Comparison of ENCODE assay signal across 19 cellular contexts in genomic region chr20:21437248-21437647, GRCh38. TPM values are rescaled to one million over a fixed set of nuclear protein-coding genes. Genes with fewer than 3 reads are reported as not detected.
A peak's percentile ranks its signal among the peaks of the same experiment; 100 is the strongest.
DNase-seq lines count a peak whose midpoint lies in the region; ATAC-seq, FAIRE-seq and TF ChIP-seq lines count a peak whose summit lies in the region.
"Had no signal": no experiment of that assay in that cellular context is flagged by ENCODE, and none has a peak within 500 bp of the region (broad histone marks: within the 10 kb centered on the region; RNA-seq: fewer than 3 reads in every experiment).

No MANE protein-coding gene starts in this region.

- no peaks in the 10 kb centered on the region for H3K36me3 Mint-ChIP-seq in chondrocyte (ENCODE audit: low read depth)
- H3K36me3 Mint-ChIP-seq: CD4-positive, alpha-beta memory T cell had no signal

- DNase-seq in A549 (ENCODE audit: low read depth in 1 of 2, low spot score in 1 of 2) (no peak), PC-3 (no peak), chondrocyte (ENCODE audit: low spot score) (no peak), osteoblast (ENCODE audit: insufficient read length, low spot score, missing footprints) (no peak), Right ventricle myocardium superior (no peak)
- no peak for DNase-seq in activated CD4-positive, alpha-beta T cell treated with anti-CD3 and anti-CD28 coated beads for 4 hours
- DNase-seq: 8988T; BE2C; CD4-positive, alpha-beta memory T cell; DMS79; GOT3; H9 had no signal

- H3K9me2 ChIP-seq in PC-3 (replicated peaks; ENCODE audit: low read length), result 0 out of 2 replicates have a peak, but pooled peaks cover 3% of the 10 kb centered on the region

- H3K27me3 ChIP-seq in PC-3 (ENCODE audit: low read length) (0 out of 2 replicates have a peak, but pooled peaks cover 3% of the 10 kb centered on the region), osteoblast (ENCODE audit: insufficient read depth, low read length) (peaks cover 3% of the 10 kb centered on the region)

- TF ChIP-seq CTCF in A549 (IDR thresholded peaks at IDR 0.05) (no peak), PC-3 (conservative IDR thresholded peaks at IDR 0.05; ENCODE audit: low read depth, low read length) (no peak), chondrocyte (IDR thresholded peaks at IDR 0.05) (no peak), osteoblast (IDR thresholded peaks at IDR 0.05; ENCODE audit: extremely low read depth, low read depth, low read length) (no peak)

- no peaks in the 10 kb centered on the region for H3K9me3 Mint-ChIP-seq in chondrocyte (ENCODE audit: low read depth)
- H3K9me3 Mint-ChIP-seq: H9 had no signal

- intact Hi-C loops in PC-3 (cut with micrococcal nuclease) (no loop called here), Right ventricle myocardium superior (cut with DNase I) (no loop called here)

- 54% methylated on average over 1 of the region's 1 CpG for WGBS in A549 (ENCODE audit: missing lambda C conversion rate)

- peak overlapping the region; percentile 83 for H3K27ac Mint-ChIP-seq in chondrocyte (ENCODE audit: unreplicated experiment)
- H3K27ac Mint-ChIP-seq: CD4-positive, alpha-beta memory T cell; H9 had no signal

- peak; percentile 54 for FAIRE-seq in A549 (lab: Jason Lieb, UNC)
- FAIRE-seq: GM12878, GM18507, HTR-8/SVneo had no signal

- no peaks in the 10 kb centered on the region for H3F3A ChIP-seq in PC-3 (ENCODE audit: low read length, unreplicated experiment)

- CTCF ChIA-PET in A549 (lab: Yijun Ruan, JAX), result no interaction called here
- CTCF ChIA-PET in PC-3 (lab: Charles Lee), result no interaction called here

- H3K9ac ChIP-seq in PC-3 (ENCODE audit: low read length), result no peak overlapping the region

- H3K79me2 ChIP-seq in PC-3 (ENCODE audit: low read length) (no peaks in the 10 kb centered on the region), osteoblast (ENCODE audit: insufficient read depth, low read length) (no peaks in the 10 kb centered on the region)

- H3K4me2 ChIP-seq in A549 (no peak overlapping the region), PC-3 (ENCODE audit: low read length) (peak overlapping the region; percentile 42; the same call in 1 of the 2 replicates), osteoblast (ENCODE audit: insufficient read depth, low read length) (peak overlapping the region; percentile 59)

- 0 out of 3 replicates have a peak, but pooled peaks cover 3% of the 10 kb centered on the region for H3K4me1 ChIP-seq in A549
- H3K4me1 ChIP-seq in PC-3 (ENCODE audit: insufficient read depth, low read length), result peaks cover 31% of the 10 kb centered on the region
- peaks cover 30% of the 10 kb centered on the region for H3K4me1 ChIP-seq in osteoblast (ENCODE audit: insufficient read depth, low read length)
- H3K4me1 ChIP-seq: BE2C had no signal

- TF ChIP-seq EP300 in A549 (IDR thresholded peaks at IDR 0.05), result no peak

- no peak overlapping the region for H3K4me3 ChIP-seq in A549
- H3K4me3 ChIP-seq in PC-3 (ENCODE audit: low read length), result no peak overlapping the region
- no peak overlapping the region for H3K4me3 ChIP-seq in osteoblast (ENCODE audit: insufficient read depth, low read length)
- H3K4me3 ChIP-seq: GM12878 had no signal

- H2AFZ ChIP-seq in PC-3 (ENCODE audit: low read length) (no peak overlapping the region), osteoblast (ENCODE audit: low read length) (no peak overlapping the region)

- peak overlapping the region; percentile 4 for H3K4me3 Mint-ChIP-seq in chondrocyte (ENCODE audit: unreplicated experiment)
- H3K4me3 Mint-ChIP-seq: CD4-positive, alpha-beta memory T cell; H9 had no signal

- no TSS peak for BruUV-seq in PC-3 (replicated peaks; lab: Mats Ljungman, UMichigan)

- H3K36me3 ChIP-seq in PC-3 (ENCODE audit: low read depth, low read length) (no peaks in the 10 kb centered on the region), osteoblast (ENCODE audit: insufficient read depth, low read length) (no peaks in the 10 kb centered on the region)
- H3K36me3 ChIP-seq: BE2C had no signal

- TF ChIP-seq POLR2A in A549 (IDR thresholded peaks at IDR 0.05; ENCODE audit: low read length), result no peak

- H3K27me3 Mint-ChIP-seq in chondrocyte (ENCODE audit: low read depth), result peaks cover 12% of the 10 kb centered on the region

- ATAC-seq in A549 (no peak), PC-3 (no peak), GM18517 (IDR thresholded peaks at IDR 0.05; ENCODE audit: unreplicated experiment) (no peak), Right ventricle myocardium superior (ENCODE audit: poor library complexity) (no peak)
- ATAC-seq: GM12878 had no signal

- H3K9me3 ChIP-seq in A549 (no peaks in the 10 kb centered on the region), PC-3 (ENCODE audit: low read length) (no peaks in the 10 kb centered on the region), osteoblast (ENCODE audit: low read depth, low read length) (no peaks in the 10 kb centered on the region)
- H3K9me3 ChIP-seq: BE2C had no signal

- H3K4me1 Mint-ChIP-seq in chondrocyte (ENCODE audit: low read depth), result peaks cover 22% of the 10 kb centered on the region
- H3K4me1 Mint-ChIP-seq: CD4-positive, alpha-beta memory T cell had no signal

- no peaks in the 10 kb centered on the region for H4K20me1 ChIP-seq in PC-3 (ENCODE audit: low read length)
- H4K20me1 ChIP-seq in osteoblast (ENCODE audit: insufficient read depth, low read length), result no peaks in the 10 kb centered on the region

- POLR2A ChIA-PET in A549 (lab: Yijun Ruan, JAX), result no interaction called here
- POLR2A ChIA-PET in PC-3 (lab: Charles Lee; ENCODE audit: unreplicated experiment), result no interaction called here

- no peak for TF ChIP-seq RAD21 in A549 (conservative IDR thresholded peaks at IDR 0.05 in 1 of 2, IDR thresholded peaks at IDR 0.05 in 1 of 2)

- H3K27ac ChIP-seq in A549 (no peak overlapping the region), PC-3 (ENCODE audit: low read length) (no peak overlapping the region), osteoblast (ENCODE audit: low read depth, low read length) (peak overlapping the region; percentile 62)
- H3K27ac ChIP-seq: C4-2B had no signal

TF ChIP-seq in A549, 52 proteins besides CTCF, POLR2A, EP300 and RAD21:
- TF ChIP-seq HOXB5 (CRISPR knock-in tag; IDR thresholded peaks at IDR 0.05), result no peak
- TF ChIP-seq FOSL2 (IDR thresholded peaks at IDR 0.05), result no peak
- no peak for TF ChIP-seq FOSL2 (CRISPR knock-in tag; IDR thresholded peaks at IDR 0.05)
- TF ChIP-seq ESRRA (IDR thresholded peaks at IDR 0.05; ENCODE audit: borderline replicate concordance, low read length), result no peak
- TF ChIP-seq MAFK (IDR thresholded peaks at IDR 0.05; ENCODE audit: partially characterized antibody), result peak; percentile 22

RNA-seq across cellular contexts. Expression of gene NKX2-4, which starts 39.9 kb away (rescaled TPM):
- polyA plus RNA-seq in A549 (2011; rRNA removed) (not detected in 2 replicates), A549 (2017; fragmentation: RNase III; extraction: RNeasy Plus Mini Kit Qiagen cat#74134 plus additional on column Dnase treatment) (not detected in 3 replicates)
- 0.01 and 0.03 TPM in 2 replicates for polyA plus RNA-seq in A549 (2012; cell fraction: cytosol; rRNA removed)
- polyA plus RNA-seq in A549 (2012; cell fraction: nucleus; rRNA removed), result not detected in 2 replicates
- polyA minus RNA-seq in A549 (2011; rRNA and poly(A)+ RNA removed), result not detected in 2 replicates
- total RNA-seq in PC-3 (2014; rRNA removed) (not detected in 2 replicates), chondrocyte (not detected in 3 replicates), osteoblast (not detected in 2 replicates), Right ventricle myocardium superior (not detected)
- total RNA-seq: CD4-positive, alpha-beta memory T cell; G401; GM12878 had no signal
- polyA plus RNA-seq: AG04450; CD4-positive, alpha-beta memory T cell; GM12878 had no signal
